ENCODE assay signal across 15 cellular contexts in genomic region chr3:58011580-58011979, GRCh38. TPM values are rescaled to one million over a fixed set of nuclear protein-coding genes. Genes with fewer than 3 reads are reported as not detected.
DNase-seq lines count a peak whose midpoint lies in the region; ATAC-seq, FAIRE-seq and TF ChIP-seq lines count a peak whose summit lies in the region.
"Had no signal": no experiment of that assay in that cellular context is flagged by ENCODE, and none has a peak within 500 bp of the region (broad histone marks: within the 10 kb centered on the region; RNA-seq: fewer than 3 reads in every experiment).

No MANE protein-coding gene starts in this region.

- H3K27me3 ChIP-seq in GM23248 (replicated peaks; ENCODE audit: insufficient read depth) (no peaks in the 10 kb centered on the region), astrocyte (ENCODE audit: insufficient read depth, low read length) (no peaks in the 10 kb centered on the region), keratinocyte (ENCODE audit: control insufficient read depth, extremely low read depth, insufficient read depth, low read length) (no peaks in the 10 kb centered on the region), spleen (replicated peaks in 1 of 7) (no peaks in the 10 kb centered on the region)
- H3K27me3 ChIP-seq: adrenal gland had no signal

- H3K4me1 ChIP-seq in GM23248 (ENCODE audit: insufficient read depth), result peaks cover 53% of the 10 kb centered on the region
- H3K4me1 ChIP-seq in astrocyte (ENCODE audit: insufficient read depth, low read length), result peaks cover 33% of the 10 kb centered on the region
- peaks cover 55% of the 10 kb centered on the region for H3K4me1 ChIP-seq in keratinocyte (ENCODE audit: control insufficient read depth, extremely low read depth, insufficient read depth, low read length)
- peaks cover 11 to 74% (median 43%) of the 10 kb centered on the region in 6 donors for H3K4me1 ChIP-seq in spleen

- H3K27ac ChIP-seq in GM23248, result peak overlapping the region; percentile 44
- no peak overlapping the region for H3K27ac ChIP-seq in astrocyte (ENCODE audit: low read depth, low read length)
- peak overlapping the region; percentile 53 for H3K27ac ChIP-seq in keratinocyte (ENCODE audit: control insufficient read depth, insufficient read depth, low read length)
- peak overlapping the region in 5 of 8 donors; percentile 22 to 86 (median 80) for H3K27ac ChIP-seq in spleen

- no peak for ATAC-seq in GM21515 (IDR thresholded peaks at IDR 0.05; ENCODE audit: unreplicated experiment)
- ATAC-seq in GM18511 (IDR thresholded peaks at IDR 0.05; ENCODE audit: unreplicated experiment), result no peak

- TF ChIP-seq POLR2A in spleen (IDR thresholded peaks at IDR 0.05), result no peak

- no peak for FAIRE-seq in astrocyte (lab: Jason Lieb, UNC)
- no peak for FAIRE-seq in keratinocyte (lab: Jason Lieb, UNC)
- FAIRE-seq: endometrium had no signal

- WGBS in GM23248 (ENCODE audit: low coverage in 1 of 2, low lambda C conversion rate in 2 of 2, missing lambda C conversion rate in 2 of 2), 2 experiments, result 81 to 84% methylated on average over 3 of the region's 3 CpGs
- WGBS in spleen, 5 donors, result 91 to 97% (median 96%) methylated on average over 3 of the region's 3 CpGs

- H3K36me3 ChIP-seq in GM23248 (ENCODE audit: low read depth) (no peaks in the 10 kb centered on the region), astrocyte (ENCODE audit: insufficient read depth, low read length) (no peaks in the 10 kb centered on the region), keratinocyte (ENCODE audit: control insufficient read depth in 2 of 2, extremely low read depth in 1 of 2, insufficient read depth in 2 of 2, low read length in 2 of 2) (peaks cover 16 to 57% of the 10 kb centered on the region in 2 experiments), spleen (no peaks in the 10 kb centered on the region)
- H3K36me3 ChIP-seq: adrenal gland had no signal

- H2AFZ ChIP-seq in GM23248 (no peak overlapping the region), astrocyte (ENCODE audit: low read depth, low read length) (no peak overlapping the region), keratinocyte (ENCODE audit: control insufficient read depth, low read length) (no peak overlapping the region)

- H4K20me1 ChIP-seq in GM23248 (ENCODE audit: insufficient read depth), result no peaks in the 10 kb centered on the region; the same call in none of the 2 replicates
- peaks cover 81% of the 10 kb centered on the region for H4K20me1 ChIP-seq in astrocyte (ENCODE audit: insufficient read depth, low read length)
- H4K20me1 ChIP-seq in keratinocyte (ENCODE audit: control insufficient read depth, extremely low read depth, insufficient read depth, low read length), result peaks cover 69% of the 10 kb centered on the region

- peaks cover 42% of the 10 kb centered on the region for H3K4me1 Mint-ChIP-seq in astrocyte (ENCODE audit: low read depth, unreplicated experiment)

- peak overlapping the region; percentile 93; the same call in 1 of the 2 replicates for H3K9ac ChIP-seq in GM23248
- peak overlapping the region; percentile 94 for H3K9ac ChIP-seq in astrocyte (ENCODE audit: low read length)
- H3K9ac ChIP-seq in keratinocyte (ENCODE audit: control insufficient read depth, extremely low read depth, insufficient read depth, low read length), result peak overlapping the region; percentile 85

- H3K9me2 ChIP-seq in GM23248 (ENCODE audit: insufficient read depth), result no peaks in the 10 kb centered on the region

- H3K9me3 ChIP-seq in GM23248 (ENCODE audit: low read depth), result no peaks in the 10 kb centered on the region
- H3K9me3 ChIP-seq in astrocyte (ENCODE audit: insufficient read depth, low read depth, low read length), result no peaks in the 10 kb centered on the region
- H3K9me3 ChIP-seq in keratinocyte (ENCODE audit: control insufficient read depth, low read depth, low read length), result no peaks in the 10 kb centered on the region
- H3K9me3 ChIP-seq in spleen, result no peaks in the 10 kb centered on the region
- H3K9me3 ChIP-seq: adrenal gland had no signal

- peaks cover 44% of the 10 kb centered on the region for H3F3A ChIP-seq in GM23248 (ENCODE audit: insufficient read depth)

- peaks cover 11% of the 10 kb centered on the region for H3K36me3 Mint-ChIP-seq in astrocyte (ENCODE audit: low read depth, unreplicated experiment)
- H3K36me3 Mint-ChIP-seq: immature natural killer cell had no signal

- peaks cover 12% of the 10 kb centered on the region for H3K9me1 ChIP-seq in keratinocyte (ENCODE audit: control insufficient read depth, extremely low read depth, insufficient read depth, low read length)

- in situ Hi-C loops in GM23248 (cut with MboI), result no loop called here

- H3K27ac Mint-ChIP-seq in astrocyte (ENCODE audit: unreplicated experiment), result no peak overlapping the region

- intact Hi-C loops in spleen (cut with DNase I; ENCODE audit: low total_unique reads), result no loop called here

- dilution Hi-C loops in keratinocyte (cut with MboI; ENCODE audit: extremely low pct_ligation_motif_present, low sequenced_read_pairs), result no loop called here

- DNase-seq in GM23248, result no peak
- DNase-seq in astrocyte (ENCODE audit: low read depth), result no peak
- no peak for DNase-seq in keratinocyte (ENCODE audit: low read depth, low spot score)
- no peak for DNase-seq in spleen
- no peak for DNase-seq in NCI-H748 treated with DMSO at 0.1 percent for 48 hours (lab: John Stamatoyannopoulos, UW)
- DNase-seq in DMS79 (lab: John Stamatoyannopoulos, UW), result no peak
- DNase-seq: adrenal gland; DMS153; immature natural killer cell; NCI-H1930; stimulated activated CD4-positive, alpha-beta T cell treated with anti-CD3 and anti-CD28 coated beads, Interleukin-2, amount 100 ng/mL, for 48 hours; substantia nigra had no signal

- TF ChIP-seq CTCF in astrocyte (IDR thresholded peaks at IDR 0.05; ENCODE audit: insufficient read depth, low read depth, low read length) (no peak), keratinocyte (optimal IDR thresholded peaks at IDR 0.05 in 1 of 3, IDR thresholded peaks at IDR 0.05 in 1 of 3, conservative IDR thresholded peaks at IDR 0.05 in 1 of 3; ENCODE audit: extremely low read depth in 1 of 3, insufficient read depth in 2 of 3, low read length in 3 of 3) (no peak), spleen (IDR thresholded peaks at IDR 0.05 in 8 of 11, conservative IDR thresholded peaks at IDR 0.05 in 3 of 11) (no peak)

- no peaks in the 10 kb centered on the region for H3K9me3 Mint-ChIP-seq in astrocyte (ENCODE audit: unreplicated experiment)
- H3K9me3 Mint-ChIP-seq: immature natural killer cell had no signal

- no peaks in the 10 kb centered on the region for H3K27me3 Mint-ChIP-seq in astrocyte (ENCODE audit: low read depth, unreplicated experiment)

- H3K4me3 ChIP-seq in GM23248 (peak overlapping the region; percentile 100), astrocyte (ENCODE audit: insufficient read depth, low read depth, low read length) (no peak overlapping the region), keratinocyte (ENCODE audit: control insufficient read depth in 2 of 3, extremely low read depth in 1 of 3, insufficient read depth in 2 of 3, low read depth in 1 of 3, low read length in 3 of 3) (peak overlapping the region; percentile 81 to 94 (median 93)), spleen (peak overlapping the region in 1 of 8 donors; percentile 82)

- peak overlapping the region; percentile 98 for H3K4me3 Mint-ChIP-seq in astrocyte (ENCODE audit: unreplicated experiment)
- H3K4me3 Mint-ChIP-seq: immature natural killer cell had no signal

- H3K79me2 ChIP-seq in GM23248 (ENCODE audit: insufficient read depth) (peaks cover 82% of the 10 kb centered on the region), astrocyte (ENCODE audit: insufficient read depth, low read length) (peaks cover 84% of the 10 kb centered on the region), keratinocyte (ENCODE audit: control insufficient read depth, insufficient read depth, low read length) (peaks cover 87% of the 10 kb centered on the region)

- H3K4me2 ChIP-seq in GM23248 (ENCODE audit: unreplicated experiment) (peak overlapping the region; percentile 98), astrocyte (ENCODE audit: low read length) (peak overlapping the region; percentile 100), keratinocyte (ENCODE audit: control insufficient read depth, extremely low read depth, insufficient read depth, low read depth, low read length) (peak overlapping the region; percentile 100)

RNA-seq across cellular contexts. Expression of gene FLNB, which starts 3.4 kb away (rescaled TPM):
- 186 and 199 TPM in 2 replicates for total RNA-seq in GM23248 (2014; rRNA removed; shearing (Covaris generic))
- polyA plus RNA-seq in GM23248 (2016; fragmentation: Nextera tagmentation; extraction: Ambion mirVana), result 60.6 and 61.7 TPM in 2 replicates
- 434 and 521 TPM in 2 replicates for total RNA-seq in astrocyte
- polyA plus RNA-seq in keratinocyte, result 271 to 566 TPM (median 289 TPM) in 3 replicates
- 139 TPM for polyA plus RNA-seq in keratinocyte (2011; ENCODE audit: low read depth)
- polyA plus RNA-seq in keratinocyte (2011; cell fraction: cytosol; rRNA removed), result 224 and 242 TPM in 2 replicates
- 1,762 and 1,792 TPM in 2 replicates for polyA plus RNA-seq in keratinocyte (2011; cell fraction: nucleus; rRNA removed)
- polyA plus RNA-seq in keratinocyte (2012; ENCODE audit: low replicate concordance), result 243 and 645 TPM in 2 replicates
- 1,184 to 1,540 TPM (median 1,356 TPM) in 3 replicates for polyA minus RNA-seq in keratinocyte
- polyA minus RNA-seq in keratinocyte (2011; cell fraction: cytosol; rRNA and poly(A)+ RNA removed), result 873 TPM
- 2,395 and 3,178 TPM in 2 replicates for polyA minus RNA-seq in keratinocyte (2011; cell fraction: nucleus; rRNA and poly(A)+ RNA removed)
- total RNA-seq in spleen, result 100 to 1,000 TPM in 4 of 7 donors, 10 to 100 TPM in 3; 77.5 to 163 (median 111) TPM
- 10 to 100 TPM; 38.9 to 70.3 (median 49.4) TPM for polyA plus RNA-seq in spleen
